1 cellular context compared by ENCODE assay signal in the genomic region with DNA sequence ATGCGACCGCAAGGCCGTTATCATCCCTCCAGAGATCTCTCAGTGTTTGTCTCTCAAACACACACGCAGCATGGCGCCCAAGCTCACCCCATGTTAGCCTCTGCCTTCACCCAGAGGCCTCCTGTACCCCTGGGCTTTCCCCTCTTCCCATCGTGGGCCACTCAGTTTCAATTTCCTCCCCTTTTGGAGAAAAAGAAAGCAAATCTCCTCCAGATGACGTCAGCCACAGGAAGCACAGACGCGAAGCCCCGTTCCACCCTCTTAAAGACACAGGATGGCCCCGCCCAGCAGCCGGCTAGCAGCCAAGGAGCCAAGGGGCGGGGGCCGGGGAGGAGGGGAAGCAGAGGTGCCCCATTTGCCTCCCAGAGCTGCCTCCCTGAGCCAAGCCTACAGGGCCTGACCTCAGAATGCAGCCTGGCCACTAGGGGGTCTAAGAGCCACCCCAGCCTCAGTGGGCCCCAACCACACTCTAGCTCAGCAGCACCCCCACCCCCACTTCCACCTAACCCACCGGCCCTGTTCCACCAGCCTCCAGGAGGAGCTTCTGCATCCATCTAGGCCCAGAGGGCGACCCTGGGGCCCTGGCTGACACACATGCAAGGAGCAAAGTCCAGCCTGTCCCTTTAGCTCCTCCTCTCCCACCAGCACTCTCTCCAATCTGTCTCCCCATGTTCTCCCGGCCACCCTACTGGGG.
TF ChIP-seq lines count a peak whose summit lies in the region.

No MANE protein-coding gene starts in this region.

TF ChIP-seq in IMR-90, 13 proteins besides CTCF, POLR2A, EP300 and RAD21:
- TF ChIP-seq CHD1 (IDR thresholded peaks at IDR 0.05; ENCODE audit: low read depth, low read length) (no peak), FOS (IDR thresholded peaks at IDR 0.05; ENCODE audit: low read depth, low read length) (no peak), MAFK (IDR thresholded peaks at IDR 0.05; ENCODE audit: low read depth, low read length) (no peak), RCOR1 (IDR thresholded peaks at IDR 0.05; ENCODE audit: insufficient replicate concordance, low read length) (peak; percentile 55), SMC3 (IDR thresholded peaks at IDR 0.05; ENCODE audit: low read depth, low read length) (no peak), NFE2L2 (IDR thresholded peaks at IDR 0.05; ENCODE audit: low read depth, low read length) (no peak), RFX5 (IDR thresholded peaks at IDR 0.05; ENCODE audit: low read depth, low read length) (no peak), MXI1 (IDR thresholded peaks at IDR 0.05; ENCODE audit: borderline replicate concordance, low read depth, low read length) (no peak), BHLHE40 (IDR thresholded peaks at IDR 0.05; ENCODE audit: low read depth, low read length) (no peak), CEBPB (IDR thresholded peaks at IDR 0.05; ENCODE audit: low read depth, low read length) (no peak), MAZ (IDR thresholded peaks at IDR 0.05; ENCODE audit: borderline replicate concordance, low read depth, low read length) (peak; percentile 96)
- TF ChIP-seq, protein P1, sequence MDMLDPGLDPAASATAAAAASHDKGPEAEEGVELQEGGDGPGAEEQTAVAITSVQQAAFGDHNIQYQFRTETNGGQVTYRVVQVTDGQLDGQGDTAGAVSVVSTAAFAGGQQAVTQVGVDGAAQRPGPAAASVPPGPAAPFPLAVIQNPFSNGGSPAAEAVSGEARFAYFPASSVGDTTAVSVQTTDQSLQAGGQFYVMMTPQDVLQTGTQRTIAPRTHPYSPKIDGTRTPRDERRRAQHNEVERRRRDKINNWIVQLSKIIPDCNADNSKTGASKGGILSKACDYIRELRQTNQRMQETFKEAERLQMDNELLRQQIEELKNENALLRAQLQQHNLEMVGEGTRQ (IDR thresholded peaks at IDR 0.05; ENCODE audit: low read depth, low read length) = no peak
- TF ChIP-seq, protein P2, sequence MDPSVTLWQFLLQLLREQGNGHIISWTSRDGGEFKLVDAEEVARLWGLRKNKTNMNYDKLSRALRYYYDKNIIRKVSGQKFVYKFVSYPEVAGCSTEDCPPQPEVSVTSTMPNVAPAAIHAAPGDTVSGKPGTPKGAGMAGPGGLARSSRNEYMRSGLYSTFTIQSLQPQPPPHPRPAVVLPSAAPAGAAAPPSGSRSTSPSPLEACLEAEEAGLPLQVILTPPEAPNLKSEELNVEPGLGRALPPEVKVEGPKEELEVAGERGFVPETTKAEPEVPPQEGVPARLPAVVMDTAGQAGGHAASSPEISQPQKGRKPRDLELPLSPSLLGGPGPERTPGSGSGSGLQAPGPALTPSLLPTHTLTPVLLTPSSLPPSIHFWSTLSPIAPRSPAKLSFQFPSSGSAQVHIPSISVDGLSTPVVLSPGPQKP (IDR thresholded peaks at IDR 0.05; ENCODE audit: borderline replicate concordance, low read depth, low read length) = no peak
